Comparison of ENCODE assay signal across 24 cellular contexts in the genomic region with DNA sequence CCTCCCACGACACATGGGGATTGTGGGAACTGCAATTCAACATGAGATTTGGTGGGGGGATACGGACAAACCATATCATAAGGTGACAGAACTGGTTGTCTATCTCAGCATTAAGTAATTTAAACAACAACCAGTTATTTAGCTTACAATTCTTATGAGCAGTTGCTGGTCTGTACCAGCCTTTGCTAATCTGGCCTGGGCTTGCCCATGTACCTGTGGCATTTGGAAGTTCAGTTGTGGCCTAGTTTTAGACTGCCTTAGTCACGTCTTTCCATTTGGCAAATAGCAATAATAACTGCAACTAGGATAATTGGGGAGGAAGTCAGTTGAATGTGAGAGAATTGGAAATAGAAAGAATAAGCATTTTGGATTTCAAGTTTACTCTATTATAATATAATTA.
DNase-seq lines count a peak whose midpoint lies in the region; ATAC-seq and TF ChIP-seq lines count a peak whose summit lies in the region.
"Had no signal": no experiment of that assay in that cellular context is flagged by ENCODE, and none has a peak within 500 bp of the region (broad histone marks: within the 10 kb centered on the region; RNA-seq: fewer than 3 reads in every experiment).

No MANE protein-coding gene starts in this region.

- in situ Hi-C loops in mammary epithelial cell (cut with MboI; ENCODE audit: low sequenced_read_pairs in 2 of 2), result no loop called here

- H3K4me2 ChIP-seq in mammary epithelial cell (ENCODE audit: insufficient read depth, low read depth, low read length) (no peak overlapping the region), neural progenitor cell (no peak overlapping the region)
- H3K4me2 ChIP-seq: A549; BLaER1 treated with 17β-estradiol and CSF1 and Interleukin-3, amounts not matched to agents 10 nM and 100 nM had no signal

- H4K20me1 ChIP-seq in mammary epithelial cell (ENCODE audit: insufficient read depth, low read length) (no peaks in the 10 kb centered on the region), neural progenitor cell (ENCODE audit: low read depth) (no peaks in the 10 kb centered on the region)
- H4K20me1 ChIP-seq: BLaER1 treated with 17β-estradiol and CSF1 and Interleukin-3, amounts not matched to agents 10 nM and 100 nM had no signal

- H3K36me3 Mint-ChIP-seq in neural progenitor cell, result no peaks in the 10 kb centered on the region
- H3K36me3 Mint-ChIP-seq: CD14-positive monocyte; CD8-positive, alpha-beta memory T cell had no signal

- TF ChIP-seq POLR2A in breast epithelium (IDR thresholded peaks at IDR 0.05) (no peak), suprapubic skin (IDR thresholded peaks at IDR 0.05) (no peak)

- H3K36me3 ChIP-seq in mammary epithelial cell (ENCODE audit: insufficient read depth, low read length) (no peaks in the 10 kb centered on the region), breast epithelium (no peaks in the 10 kb centered on the region), neural progenitor cell (no peaks in the 10 kb centered on the region), suprapubic skin (no peaks in the 10 kb centered on the region)
- H3K36me3 ChIP-seq: BE2C; BLaER1 treated with 17β-estradiol and CSF1 and Interleukin-3, amounts not matched to agents 10 nM and 100 nM had no signal

- H3K27me3 ChIP-seq in mammary epithelial cell (ENCODE audit: insufficient read depth, low read length) (no peaks in the 10 kb centered on the region), breast epithelium (no peaks in the 10 kb centered on the region), neural progenitor cell (no peaks in the 10 kb centered on the region), suprapubic skin (no peaks in the 10 kb centered on the region)
- H3K27me3 ChIP-seq: BE2C; BLaER1 treated with 17β-estradiol and CSF1 and Interleukin-3, amounts not matched to agents 10 nM and 100 nM had no signal

- no peak for TF ChIP-seq CTCF in mammary epithelial cell (conservative IDR thresholded peaks at IDR 0.05 in 1 of 2, IDR thresholded peaks at IDR 0.05 in 1 of 2; ENCODE audit: extremely low read depth in 1 of 2, insufficient read depth in 1 of 2, low read depth in 1 of 2, low read length in 2 of 2)
- TF ChIP-seq CTCF in breast epithelium (IDR thresholded peaks at IDR 0.05), result no peak
- no peak for TF ChIP-seq CTCF in neural progenitor cell (IDR thresholded peaks at IDR 0.05)
- TF ChIP-seq CTCF in suprapubic skin (IDR thresholded peaks at IDR 0.05), result no peak

- no peaks in the 10 kb centered on the region for H3K27me3 Mint-ChIP-seq in neural progenitor cell (ENCODE audit: insufficient read depth, low read depth)
- H3K27me3 Mint-ChIP-seq: CD4-positive, alpha-beta T cell; CD8-positive, alpha-beta memory T cell had no signal

- H3K27ac Mint-ChIP-seq in neural progenitor cell, result no peak overlapping the region
- H3K27ac Mint-ChIP-seq: CD14-positive monocyte; CD4-positive, alpha-beta T cell; CD8-positive, alpha-beta memory T cell; H9; HFFc6 had no signal

- no peaks in the 10 kb centered on the region for H3F3A ChIP-seq in neural progenitor cell (ENCODE audit: low read depth)

- peak; percentile 57 for ATAC-seq in esophagus mucosa
- no peak for ATAC-seq in GM21737 (IDR thresholded peaks at IDR 0.05; ENCODE audit: unreplicated experiment)
- ATAC-seq: A549, GM12878 had no signal

- 43% methylated on average over 3 of the region's 3 CpGs for WGBS in mammary epithelial cell (ENCODE audit: low coverage, missing lambda C conversion rate)
- WGBS in suprapubic skin, result 58% methylated on average over 3 of the region's 3 CpGs

- H3K4me1 ChIP-seq in mammary epithelial cell (ENCODE audit: insufficient read depth, low read length) (no peaks in the 10 kb centered on the region), breast epithelium (no peaks in the 10 kb centered on the region), neural progenitor cell (peaks cover 5% of the 10 kb centered on the region), suprapubic skin (no peaks in the 10 kb centered on the region)
- H3K4me1 ChIP-seq: A549; BLaER1 treated with 17β-estradiol and CSF1 and Interleukin-3, amounts not matched to agents 10 nM and 100 nM had no signal

- H3K4me3 ChIP-seq in mammary epithelial cell (replicated peaks in 1 of 3; ENCODE audit: insufficient read depth in 1 of 3, low read depth in 2 of 3, low read length in 3 of 3) (no peak overlapping the region), breast epithelium (no peak overlapping the region), neural progenitor cell (no peak overlapping the region), suprapubic skin (no peak overlapping the region)
- H3K4me3 ChIP-seq: A549; BLaER1 treated with 17β-estradiol and CSF1 and Interleukin-3, amounts not matched to agents 10 nM and 100 nM; GM12878 had no signal

- DNase-seq in mammary epithelial cell (peak; percentile 25), breast epithelium (ENCODE audit: low spot score in 2 of 2) (no peak), neural progenitor cell (ENCODE audit: low spot score) (no peak), suprapubic skin (ENCODE audit: low spot score in 2 of 2) (no peak), NCI-H524 (lab: John Stamatoyannopoulos, UW) (no peak), cardiac septum (ENCODE audit: low spot score) (no peak)
- DNase-seq: ACHN; AML-193; BE2C; CD4-positive, alpha-beta T cell; CD8-positive, alpha-beta memory T cell; DMS 273 treated with DMSO at 0.1 percent for 48 hours; DMS79; EL; GDM1; H9; HFFc6 had no signal

- no peak overlapping the region for H3K27ac ChIP-seq in mammary epithelial cell (ENCODE audit: insufficient read depth, low read depth, low read length)
- no peak overlapping the region for H3K27ac ChIP-seq in breast epithelium
- no peak overlapping the region for H3K27ac ChIP-seq in neural progenitor cell
- peak overlapping the region; percentile 65 for H3K27ac ChIP-seq in suprapubic skin
- H3K27ac ChIP-seq: 22Rv1; A549; BLaER1 treated with 17β-estradiol and CSF1 and Interleukin-3, amounts not matched to agents 10 nM and 100 nM had no signal

- BruUV-seq in mammary epithelial cell (replicated peaks; lab: Mats Ljungman, UMichigan), result no TSS peak

- H3K9ac ChIP-seq in mammary epithelial cell (ENCODE audit: insufficient read depth, low read length) (no peak overlapping the region), neural progenitor cell (no peak overlapping the region)
- H3K9ac ChIP-seq: BLaER1 treated with 17β-estradiol and CSF1 and Interleukin-3, amounts not matched to agents 10 nM and 100 nM had no signal

- dilution Hi-C loops in mammary epithelial cell (cut with HindIII; ENCODE audit: low sequenced_read_pairs), result loop anchor here (5.0 kb wide), 1 partner anchor 36 kb away; no protein-coding TSS in a partner anchor

- no peaks in the 10 kb centered on the region for H3K9me3 Mint-ChIP-seq in neural progenitor cell
- H3K9me3 Mint-ChIP-seq: H9 had no signal

- H3K4me1 Mint-ChIP-seq in neural progenitor cell, result peaks cover 3% of the 10 kb centered on the region
- H3K4me1 Mint-ChIP-seq: CD14-positive monocyte; CD8-positive, alpha-beta memory T cell had no signal

- intact Hi-C loops in mammary epithelial cell (cut with micrococcal nuclease) (no loop called here), breast epithelium (cut with DNase I; ENCODE audit: low total_unique reads) (no loop called here), cardiac septum (cut with DNase I) (no loop called here)

- H3K4me3 Mint-ChIP-seq in neural progenitor cell, result no peak overlapping the region
- H3K4me3 Mint-ChIP-seq: CD14-positive monocyte; CD4-positive, alpha-beta T cell; CD8-positive, alpha-beta memory T cell; H9; HFFc6 had no signal

- H3K9me3 ChIP-seq in mammary epithelial cell (replicated peaks; ENCODE audit: insufficient read depth, low read length) (peaks cover 12% of the 10 kb centered on the region), breast epithelium (no peaks in the 10 kb centered on the region), neural progenitor cell (ENCODE audit: low read depth) (no peaks in the 10 kb centered on the region), suprapubic skin (no peaks in the 10 kb centered on the region)
- H3K9me3 ChIP-seq: A549; BE2C; BLaER1 treated with 17β-estradiol and CSF1 and Interleukin-3, amounts not matched to agents 10 nM and 100 nM had no signal

- no peaks in the 10 kb centered on the region for H3K79me2 ChIP-seq in mammary epithelial cell (ENCODE audit: insufficient read depth, low read length)
- no peaks in the 10 kb centered on the region for H3K79me2 ChIP-seq in neural progenitor cell (ENCODE audit: low read depth)

- no peak overlapping the region for H2AFZ ChIP-seq in mammary epithelial cell (ENCODE audit: low read depth, low read length)
- H2AFZ ChIP-seq in neural progenitor cell (replicated peaks), result peak overlapping the region; percentile 47

- no peak for TF ChIP-seq EP300 in suprapubic skin (IDR thresholded peaks at IDR 0.05)

- CTCF ChIA-PET in mammary epithelial cell (lab: Charles Lee; ENCODE audit: low non-redundant PET), result no interaction called here
